Comparison of ENCODE assay signal across 15 cellular contexts in the genomic region with DNA sequence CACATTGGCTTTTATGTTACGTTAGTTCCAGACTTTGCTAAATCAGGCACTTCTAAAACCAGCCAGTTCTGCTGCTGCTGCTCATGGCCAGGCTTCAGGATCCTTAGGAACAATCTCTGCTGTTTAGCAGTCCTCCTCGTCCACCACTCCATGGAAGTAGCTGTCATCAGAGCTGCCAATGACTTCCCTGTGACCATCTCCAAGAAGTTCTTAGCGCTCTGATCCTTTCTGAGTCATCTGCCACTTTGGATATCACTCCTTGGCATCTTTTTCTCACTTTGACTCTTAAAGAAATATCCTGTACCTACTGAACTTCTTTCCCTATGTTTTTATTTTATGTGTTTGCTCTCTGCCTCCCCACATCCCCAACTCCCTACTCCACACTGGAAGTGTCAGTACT. TPM values are rescaled to one million over a fixed set of nuclear protein-coding genes. Genes with fewer than 3 reads are reported as not detected.
DNase-seq lines count a peak whose midpoint lies in the region; ATAC-seq and TF ChIP-seq lines count a peak whose summit lies in the region.
"Had no signal": no experiment of that assay in that cellular context is flagged by ENCODE, and none has a peak within 500 bp of the region (broad histone marks: within the 10 kb centered on the region; RNA-seq: fewer than 3 reads in every experiment).

No MANE protein-coding gene starts in this region.

- intact Hi-C loops in right cardiac atrium (cut with DNase I) (no loop called here), mucosa of descending colon (cut with DNase I, micrococcal nuclease) (no loop called here)

- H3K4me3 Mint-ChIP-seq in chondrocyte (ENCODE audit: unreplicated experiment), result no peak overlapping the region
- H3K4me3 Mint-ChIP-seq in stimulated activated effector memory CD8-positive, alpha-beta T cell treated with anti-CD3 and anti-CD28 coated beads, Interleukin-12 subunit alpha, Interleukin-12 subunit beta, amount 100 ng/mL, for 72 hours, result no peak overlapping the region
- H3K4me3 Mint-ChIP-seq in activated T-helper 17 cell treated with anti-CD3 and anti-CD28 coated beads, Interleukin-2, amount 50 U/mL, for 72 hours, result no peak overlapping the region
- H3K4me3 Mint-ChIP-seq: CD4-positive, alpha-beta T cell had no signal

- ATAC-seq in right cardiac atrium, result peak in 1 of 2 donors; percentile 35
- ATAC-seq in mucosa of descending colon, result peak; percentile 12
- no peak for ATAC-seq in GM19467 (IDR thresholded peaks at IDR 0.05; ENCODE audit: unreplicated experiment)
- no peak for ATAC-seq in stimulated activated effector memory CD8-positive, alpha-beta T cell treated with anti-CD3 and anti-CD28 coated beads, Interleukin-12 subunit alpha, Interleukin-12 subunit beta, amount 100 ng/mL, for 72 hours
- no peak for ATAC-seq in activated T-helper 17 cell treated with anti-CD3 and anti-CD28 coated beads, Interleukin-2, amount 50 U/mL, for 72 hours (replicated peaks)

- H3K9me3 ChIP-seq in right cardiac atrium (ENCODE audit: control insufficient read depth, low read length) (no peaks in the 10 kb centered on the region), right atrium auricular region (no peaks in the 10 kb centered on the region), mucosa of descending colon (no peaks in the 10 kb centered on the region)
- H3K9me3 ChIP-seq: esophagus muscularis mucosa had no signal

- H3K9me3 Mint-ChIP-seq in chondrocyte (ENCODE audit: low read depth), result no peaks in the 10 kb centered on the region
- H3K9me3 Mint-ChIP-seq in stimulated activated effector memory CD8-positive, alpha-beta T cell treated with anti-CD3 and anti-CD28 coated beads, Interleukin-12 subunit alpha, Interleukin-12 subunit beta, amount 100 ng/mL, for 72 hours, result no peaks in the 10 kb centered on the region
- H3K9me3 Mint-ChIP-seq in activated T-helper 17 cell treated with anti-CD3 and anti-CD28 coated beads, Interleukin-2, amount 50 U/mL, for 72 hours, result no peaks in the 10 kb centered on the region
- H3K9me3 Mint-ChIP-seq: CD4-positive, alpha-beta T cell had no signal

- H3K4me1 ChIP-seq in right cardiac atrium (ENCODE audit: control insufficient read depth, insufficient read depth, low read length), result no peaks in the 10 kb centered on the region
- H3K4me1 ChIP-seq in right atrium auricular region, result peaks cover 0 to 14% of the 10 kb centered on the region in 2 donors
- peaks cover 16% of the 10 kb centered on the region for H3K4me1 ChIP-seq in mucosa of descending colon (ENCODE audit: low read depth)

- H3K36me3 ChIP-seq in right atrium auricular region, result no peaks in the 10 kb centered on the region
- no peaks in the 10 kb centered on the region for H3K36me3 ChIP-seq in mucosa of descending colon (ENCODE audit: low read depth)
- H3K36me3 ChIP-seq: esophagus muscularis mucosa had no signal

- H3K36me3 Mint-ChIP-seq in chondrocyte (ENCODE audit: low read depth), result no peaks in the 10 kb centered on the region
- H3K36me3 Mint-ChIP-seq in stimulated activated effector memory CD8-positive, alpha-beta T cell treated with anti-CD3 and anti-CD28 coated beads, Interleukin-12 subunit alpha, Interleukin-12 subunit beta, amount 100 ng/mL, for 72 hours, result no peaks in the 10 kb centered on the region
- H3K36me3 Mint-ChIP-seq in activated T-helper 17 cell treated with anti-CD3 and anti-CD28 coated beads, Interleukin-2, amount 50 U/mL, for 72 hours (ENCODE audit: low read depth), result no peaks in the 10 kb centered on the region

- H3K27me3 Mint-ChIP-seq in chondrocyte (ENCODE audit: low read depth), result no peaks in the 10 kb centered on the region
- H3K27me3 Mint-ChIP-seq in activated T-helper 17 cell treated with anti-CD3 and anti-CD28 coated beads, Interleukin-2, amount 50 U/mL, for 72 hours, result peaks cover 5% of the 10 kb centered on the region
- H3K27me3 Mint-ChIP-seq: CD4-positive, alpha-beta T cell had no signal

- H3K27ac ChIP-seq in right cardiac atrium (ENCODE audit: low read length) (peak overlapping the region; percentile 3), right atrium auricular region (no peak overlapping the region)
- H3K27ac ChIP-seq: esophagus muscularis mucosa had no signal

- TF ChIP-seq CTCF in right atrium auricular region (IDR thresholded peaks at IDR 0.05) (no peak), chondrocyte (IDR thresholded peaks at IDR 0.05) (no peak), mucosa of descending colon (IDR thresholded peaks at IDR 0.05) (no peak)

- H3K4me3 ChIP-seq in right cardiac atrium (ENCODE audit: low read length) (no peak overlapping the region), right atrium auricular region (no peak overlapping the region), mucosa of descending colon (no peak overlapping the region)
- H3K4me3 ChIP-seq: esophagus muscularis mucosa had no signal

- 44% methylated on average over 3 of the region's 3 CpGs for WGBS in right cardiac atrium

- peak overlapping the region; percentile 80 for H3K27ac Mint-ChIP-seq in chondrocyte (ENCODE audit: unreplicated experiment)
- H3K27ac Mint-ChIP-seq in stimulated activated effector memory CD8-positive, alpha-beta T cell treated with anti-CD3 and anti-CD28 coated beads, Interleukin-12 subunit alpha, Interleukin-12 subunit beta, amount 100 ng/mL, for 72 hours, result no peak overlapping the region
- no peak overlapping the region for H3K27ac Mint-ChIP-seq in activated T-helper 17 cell treated with anti-CD3 and anti-CD28 coated beads, Interleukin-2, amount 50 U/mL, for 72 hours
- H3K27ac Mint-ChIP-seq: CD4-positive, alpha-beta T cell had no signal

- DNase-seq in right cardiac atrium (no peak), right atrium auricular region (ENCODE audit: low spot score) (no peak), chondrocyte (ENCODE audit: low spot score) (no peak), mucosa of descending colon (no peak), iPS-NIHi7 (ENCODE audit: extremely low spot score) (no peak)
- DNase-seq in stimulated activated effector memory CD8-positive, alpha-beta T cell treated with anti-CD3 and anti-CD28 coated beads, Interleukin-12 subunit alpha, Interleukin-12 subunit beta, amount 100 ng/mL, for 72 hours (ENCODE audit: low spot score in 2 of 2), result no peak
- DNase-seq: activated CD4-positive, CD25-positive, alpha-beta regulatory T cell; activated effector memory CD4-positive, alpha-beta T cell treated with anti-CD3 and anti-CD28 coated beads, Interleukin-2, amount 50 U/mL, for 16 hours; CD4-positive, alpha-beta T cell; NCI-H1105 treated with DMSO at 0.1 percent for 48 hours; NCI-H2171 treated with DMSO at 0.1 percent for 48 hours; stimulated activated naive CD4-positive, alpha-beta T cell had no signal

- H3K4me1 Mint-ChIP-seq in chondrocyte (ENCODE audit: low read depth), result peaks cover 50% of the 10 kb centered on the region
- peaks cover 9% of the 10 kb centered on the region for H3K4me1 Mint-ChIP-seq in stimulated activated effector memory CD8-positive, alpha-beta T cell treated with anti-CD3 and anti-CD28 coated beads, Interleukin-12 subunit alpha, Interleukin-12 subunit beta, amount 100 ng/mL, for 72 hours
- H3K4me1 Mint-ChIP-seq in activated T-helper 17 cell treated with anti-CD3 and anti-CD28 coated beads, Interleukin-2, amount 50 U/mL, for 72 hours, result peaks cover 5% of the 10 kb centered on the region

- H3K27me3 ChIP-seq in right cardiac atrium (ENCODE audit: control insufficient read depth, insufficient read depth) (no peaks in the 10 kb centered on the region), right atrium auricular region (no peaks in the 10 kb centered on the region)
- H3K27me3 ChIP-seq: esophagus muscularis mucosa had no signal

RNA-seq across cellular contexts. Expression of a gene that starts 14.7 kb away (rescaled TPM):
- total RNA-seq in right cardiac atrium (100 to 1,000 TPM in 3 of 4 donors, 10 to 100 TPM in 1; 92.3 to 123 (median 108) TPM), right atrium auricular region (10 to 100 TPM; 74.5 to 76.3 TPM), chondrocyte (67.9 to 74.4 TPM (median 70.5 TPM) in 3 replicates), mucosa of descending colon (100 to 1,000 TPM; 134 to 180 (median 156) TPM)
- 69.3 TPM for polyA plus RNA-seq in right cardiac atrium
- 100 to 1,000 TPM in 1 of 2 donors, 10 to 100 TPM in 1; 84.5 to 134 TPM for total RNA-seq in activated T-helper 17 cell treated with anti-CD3 and anti-CD28 coated beads, Interleukin-2, amount 50 U/mL, for 72 hours
